2 cellular contexts compared by ENCODE assay signal in the genomic region with DNA sequence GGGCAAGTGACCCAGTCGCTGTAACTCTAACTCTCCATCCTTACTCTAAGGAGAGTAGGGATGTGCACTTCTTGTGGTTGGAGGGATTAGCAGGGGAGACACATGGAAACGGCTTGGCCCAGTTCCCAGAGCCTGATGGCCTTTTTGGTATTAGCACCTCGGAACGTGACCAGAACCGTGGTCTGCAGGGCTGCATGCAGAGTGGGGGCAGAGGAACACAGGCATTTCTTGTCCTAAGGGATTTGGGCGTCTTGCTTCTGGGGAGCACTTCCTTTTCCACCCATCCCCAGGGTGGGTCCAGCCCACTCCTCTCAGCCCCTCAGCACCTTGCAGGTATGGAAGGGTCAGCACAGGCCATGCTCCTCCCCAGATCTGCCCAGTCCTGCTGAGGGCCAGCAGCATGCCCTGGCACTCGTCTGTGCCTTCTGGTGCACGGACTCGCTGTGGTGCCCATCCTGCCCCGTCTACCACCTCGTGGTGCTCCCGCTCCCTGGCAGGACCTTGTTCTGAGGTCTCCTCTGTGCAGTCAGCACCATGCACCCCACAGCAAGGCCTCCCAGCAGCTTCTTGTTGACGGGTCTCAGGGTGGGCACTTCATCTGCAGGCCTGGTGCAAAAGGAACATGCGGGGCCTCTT.
TF ChIP-seq lines count a peak whose summit lies in the region.

No MANE protein-coding gene starts in this region.

TF ChIP-seq in K562, 482 proteins besides CTCF, POLR2A, EP300 and RAD21:
- TF ChIP-seq POLR2B (IDR thresholded peaks at IDR 0.05; ENCODE audit: low read depth, partially characterized antibody) (no peak), POLR2G (IDR thresholded peaks at IDR 0.05; ENCODE audit: low read depth, low read length) (peak; percentile 38; the same call in 1 of the 2 replicates), THRAP3 (IDR thresholded peaks at IDR 0.05; ENCODE audit: borderline replicate concordance) (no peak)
- TF ChIP-seq, protein P1, sequence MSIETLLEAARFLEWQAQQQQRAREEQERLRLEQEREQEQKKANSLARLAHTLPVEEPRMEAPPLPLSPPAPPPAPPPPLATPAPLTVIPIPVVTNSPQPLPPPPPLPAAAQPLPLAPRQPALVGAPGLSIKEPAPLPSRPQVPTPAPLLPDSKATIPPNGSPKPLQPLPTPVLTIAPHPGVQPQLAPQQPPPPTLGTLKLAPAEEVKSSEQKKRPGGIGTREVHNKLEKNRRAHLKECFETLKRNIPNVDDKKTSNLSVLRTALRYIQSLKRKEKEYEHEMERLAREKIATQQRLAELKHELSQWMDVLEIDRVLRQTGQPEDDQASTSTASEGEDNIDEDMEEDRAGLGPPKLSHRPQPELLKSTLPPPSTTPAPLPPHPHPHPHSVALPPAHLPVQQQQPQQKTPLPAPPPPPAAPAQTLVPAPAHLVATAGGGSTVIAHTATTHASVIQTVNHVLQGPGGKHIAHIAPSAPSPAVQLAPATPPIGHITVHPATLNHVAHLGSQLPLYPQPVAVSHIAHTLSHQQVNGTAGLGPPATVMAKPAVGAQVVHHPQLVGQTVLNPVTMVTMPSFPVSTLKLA (conservative IDR thresholded peaks at IDR 0.05), result no peak

TF ChIP-seq in WTC11, 78 proteins besides CTCF, POLR2A, EP300 and RAD21:
- TF ChIP-seq, protein P2, sequence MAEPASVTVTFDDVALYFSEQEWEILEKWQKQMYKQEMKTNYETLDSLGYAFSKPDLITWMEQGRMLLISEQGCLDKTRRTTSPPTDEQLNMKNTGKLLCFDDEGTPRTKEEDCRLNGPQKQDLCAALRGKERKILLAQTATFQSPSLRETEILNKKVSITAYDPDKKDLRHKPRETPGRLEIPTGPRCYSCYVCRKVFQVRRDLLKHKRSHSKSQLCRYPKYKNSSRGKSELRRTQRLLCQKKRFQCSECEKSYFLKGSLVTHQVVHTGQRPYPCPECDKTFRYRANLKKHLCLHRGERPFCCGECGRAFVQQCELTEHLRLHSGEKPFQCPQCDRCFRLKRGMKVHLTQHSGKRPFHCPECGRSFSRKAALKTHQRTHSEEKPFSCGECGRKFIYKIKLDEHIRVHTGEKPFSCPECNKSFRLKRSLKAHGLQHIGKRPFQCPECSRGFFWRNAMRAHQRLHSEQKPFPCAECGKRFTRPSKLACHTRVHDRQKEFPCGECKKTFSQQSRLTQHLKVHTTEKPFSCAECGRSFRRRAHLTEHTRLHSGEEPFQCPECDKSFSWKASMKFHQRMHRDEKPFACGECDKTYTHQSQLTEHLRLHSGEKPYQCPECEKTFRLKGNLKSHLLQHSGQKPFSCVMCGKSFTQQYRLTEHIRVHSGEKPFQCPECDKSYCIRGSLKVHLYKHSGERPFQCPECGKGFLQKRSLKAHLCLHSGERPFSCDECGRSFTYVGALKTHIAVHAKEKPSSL (CRISPR knock-in tag; conservative IDR thresholded peaks at IDR 0.05), result no peak
- TF ChIP-seq ZNF416 (CRISPR knock-in tag; IDR thresholded peaks at IDR 0.05) (no peak), HMGA2 (CRISPR knock-in tag; IDR thresholded peaks at IDR 0.05) (no peak), NFYB (CRISPR knock-in tag; conservative IDR thresholded peaks at IDR 0.05; ENCODE audit: low read depth) (no peak), CREB1 (CRISPR knock-in tag; IDR thresholded peaks at IDR 0.05) (no peak)
- TF ChIP-seq, protein P3, sequence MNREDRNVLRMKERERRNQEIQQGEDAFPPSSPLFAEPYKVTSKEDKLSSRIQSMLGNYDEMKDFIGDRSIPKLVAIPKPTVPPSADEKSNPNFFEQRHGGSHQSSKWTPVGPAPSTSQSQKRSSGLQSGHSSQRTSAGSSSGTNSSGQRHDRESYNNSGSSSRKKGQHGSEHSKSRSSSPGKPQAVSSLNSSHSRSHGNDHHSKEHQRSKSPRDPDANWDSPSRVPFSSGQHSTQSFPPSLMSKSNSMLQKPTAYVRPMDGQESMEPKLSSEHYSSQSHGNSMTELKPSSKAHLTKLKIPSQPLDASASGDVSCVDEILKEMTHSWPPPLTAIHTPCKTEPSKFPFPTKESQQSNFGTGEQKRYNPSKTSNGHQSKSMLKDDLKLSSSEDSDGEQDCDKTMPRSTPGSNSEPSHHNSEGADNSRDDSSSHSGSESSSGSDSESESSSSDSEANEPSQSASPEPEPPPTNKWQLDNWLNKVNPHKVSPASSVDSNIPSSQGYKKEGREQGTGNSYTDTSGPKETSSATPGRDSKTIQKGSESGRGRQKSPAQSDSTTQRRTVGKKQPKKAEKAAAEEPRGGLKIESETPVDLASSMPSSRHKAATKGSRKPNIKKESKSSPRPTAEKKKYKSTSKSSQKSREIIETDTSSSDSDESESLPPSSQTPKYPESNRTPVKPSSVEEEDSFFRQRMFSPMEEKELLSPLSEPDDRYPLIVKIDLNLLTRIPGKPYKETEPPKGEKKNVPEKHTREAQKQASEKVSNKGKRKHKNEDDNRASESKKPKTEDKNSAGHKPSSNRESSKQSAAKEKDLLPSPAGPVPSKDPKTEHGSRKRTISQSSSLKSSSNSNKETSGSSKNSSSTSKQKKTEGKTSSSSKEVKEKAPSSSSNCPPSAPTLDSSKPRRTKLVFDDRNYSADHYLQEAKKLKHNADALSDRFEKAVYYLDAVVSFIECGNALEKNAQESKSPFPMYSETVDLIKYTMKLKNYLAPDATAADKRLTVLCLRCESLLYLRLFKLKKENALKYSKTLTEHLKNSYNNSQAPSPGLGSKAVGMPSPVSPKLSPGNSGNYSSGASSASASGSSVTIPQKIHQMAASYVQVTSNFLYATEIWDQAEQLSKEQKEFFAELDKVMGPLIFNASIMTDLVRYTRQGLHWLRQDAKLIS (CRISPR knock-in tag; IDR thresholded peaks at IDR 0.05; ENCODE audit: borderline replicate concordance), result no peak
